In genomic region chr21:35363458-35363857, GRCh38 we compare ENCODE assay signal across 37 cellular contexts.
"Had no signal": no experiment of that assay in that cellular context is flagged by ENCODE, and none has a peak within 500 bp of the region (broad histone marks: within the 10 kb centered on the region; RNA-seq: fewer than 3 reads in every experiment).

No MANE protein-coding gene starts in this region.

- H3K27ac Mint-ChIP-seq: activated B cell treated with CpG ODN at 0.5 μM for 24 hours; activated CD4-positive, alpha-beta memory T cell treated with anti-CD3 and anti-CD28 coated beads for 36 hours; activated CD4-positive, alpha-beta T cell treated with anti-CD3 and anti-CD28 coated beads for 36 hours; activated CD8-positive, alpha-beta T cell treated with anti-CD3 and anti-CD28 coated beads for 36 hours; activated naive CD4-positive, alpha-beta T cell treated with anti-CD3 and anti-CD28 coated beads for 36 hours; activated naive CD4-positive, alpha-beta T cell treated with anti-CD3 and anti-CD28 coated beads, Interleukin-2, amount 50 U/mL, for 72 hours; activated naive CD8-positive, alpha-beta T cell treated with anti-CD3 and anti-CD28 coated beads for 36 hours; activated T-cell treated with anti-CD3 and anti-CD28 coated beads, Interleukin-2, amount 50 U/mL, for 72 hours; activated T-helper 1 cell treated with anti-CD3 and anti-CD28 coated beads, Interleukin-12 subunit alpha, Interleukin-12 subunit beta, Interleukin-2, Interleukin-4 antibody, amounts not matched to agents 30 ng/mL and 10 ng/mL and 1 ng/mL, durations not matched to agents 14 hours and 24 hours and 36 hours; activated T-helper 17 cell treated with anti-CD3 and anti-CD28 coated beads, Interleukin-2, amount 50 U/mL, for 72 hours; T-helper 1 cell treated with Interleukin-12 subunit alpha and Interleukin-12 subunit beta and Interleukin-4 antibody, amounts not matched to agents 30 μg/mL and 1 μg/mL, for 36 hours; T-helper 2 cell treated with Interferon-gamma antibody and Interleukin-4, amounts not matched to agents 5 μg/mL and 100 μg/mL, for 36 hours had no signal

- H3K9me3 Mint-ChIP-seq: activated B cell treated with CpG ODN at 0.5 μM for 24 hours; activated CD8-positive, alpha-beta T cell treated with anti-CD3 and anti-CD28 coated beads for 36 hours; activated naive CD8-positive, alpha-beta T cell treated with anti-CD3 and anti-CD28 coated beads for 36 hours; activated T-cell treated with anti-CD3 and anti-CD28 coated beads, Interleukin-2, amount 50 U/mL, for 4 hours; activated T-helper 17 cell treated with anti-CD3 and anti-CD28 coated beads, Interleukin-2, amount 50 U/mL, for 72 hours had no signal

- H3K4me1 Mint-ChIP-seq: activated B cell treated with CpG ODN at 0.5 μM for 24 hours; activated naive CD8-positive, alpha-beta T cell treated with anti-CD3 and anti-CD28 coated beads for 36 hours had no signal

- FAIRE-seq: astrocyte, TTC549 had no signal

- H3K27me3 ChIP-seq: adrenal gland, body of pancreas, brain microvascular endothelial cell, breast epithelium had no signal

- H3K27ac ChIP-seq: adrenal gland, body of pancreas, brain microvascular endothelial cell, breast epithelium, VCaP had no signal

- H3K4me1 ChIP-seq: adrenal gland, body of pancreas, breast epithelium had no signal

- ATAC-seq: activated CD4-positive, alpha-beta T cell treated with anti-CD3 and anti-CD28 coated beads for 36 hours; activated CD8-positive, alpha-beta T cell treated with anti-CD3 and anti-CD28 coated beads for 36 hours; activated naive CD4-positive, alpha-beta T cell treated with anti-CD3 and anti-CD28 coated beads, Interleukin-2, amount 50 U/mL, for 72 hours; activated T-cell treated with anti-CD3 and anti-CD28 coated beads, Interleukin-2, amount 50 U/mL, for 4 hours; activated T-cell treated with anti-CD3 and anti-CD28 coated beads, Interleukin-2, amount 50 U/mL, for 72 hours; activated T-helper 17 cell treated with anti-CD3 and anti-CD28 coated beads, Interleukin-2, amount 50 U/mL, for 72 hours; body of pancreas had no signal

- H3K4me3 ChIP-seq: adrenal gland, body of pancreas, breast epithelium had no signal

- DNase-seq: activated B cell treated with CpG ODN at 0.5 μM for 24 hours; activated CD4-positive, alpha-beta memory T cell treated with anti-CD3 and anti-CD28 coated beads for 36 hours; activated CD4-positive, alpha-beta T cell treated with anti-CD3 and anti-CD28 coated beads for 36 hours; activated CD4-positive, alpha-beta T cell treated with anti-CD3 and anti-CD28 coated beads for 48 hours; activated CD4-positive, alpha-beta T cell treated with anti-CD3 and anti-CD28 coated beads, Interleukin-2, amount 50 U/mL, for 1 hour; activated CD4-positive, alpha-beta T cell treated with anti-CD3 and anti-CD28 coated beads, Interleukin-2, amount 50 U/mL, for 4 hours; activated CD4-positive, CD25-positive, alpha-beta regulatory T cell treated with anti-CD3 and anti-CD28 coated beads, Interleukin-2, amount 50 U/mL, for 72 hours; activated CD8-positive, alpha-beta memory T cell treated with anti-CD3 and anti-CD28 coated beads, Interleukin-2, amount 50 U/mL, for 4 hours; activated CD8-positive, alpha-beta T cell treated with anti-CD3 and anti-CD28 coated beads for 36 hours; activated effector memory CD4-positive, alpha-beta T cell treated with anti-CD3 and anti-CD28 coated beads, Interleukin-2, amount 50 U/mL, for 16 hours; activated gamma-delta T cell treated with Interleukin-2 at 50 U/mL for 16 hours; activated naive CD4-positive, alpha-beta T cell; activated naive CD4-positive, alpha-beta T cell treated with anti-CD3 and anti-CD28 coated beads for 36 hours; activated naive CD4-positive, alpha-beta T cell treated with anti-CD3 and anti-CD28 coated beads, Interleukin-2, amount 50 U/mL, for 16 hours; activated naive CD8-positive, alpha-beta T cell treated with anti-CD3 and anti-CD28 coated beads for 36 hours; activated T-cell treated with anti-CD3 and anti-CD28 coated beads for 4 hours; activated T-cell treated with anti-CD3 and anti-CD28 coated beads, Interleukin-2, amount 50 U/mL, for 1 hour; activated T-cell treated with anti-CD3 and anti-CD28 coated beads, Interleukin-2, amount 50 U/mL, for 4 hours; activated T-cell treated with anti-CD3 and anti-CD28 coated beads, Interleukin-2, amount 50 U/mL, for 72 hours; adrenal gland; amniotic stem cell; aorta; body of pancreas; brain microvascular endothelial cell; central memory CD4-positive, alpha-beta T cell; T-helper 1 cell; T-helper 2 cell; T-helper 9 cell had no signal

- H3K9me3 ChIP-seq: adrenal gland, body of pancreas, breast epithelium had no signal

- H3K36me3 Mint-ChIP-seq: activated naive CD4-positive, alpha-beta T cell treated with anti-CD3 and anti-CD28 coated beads, Interleukin-2, amount 50 U/mL, for 72 hours; activated naive CD8-positive, alpha-beta T cell treated with anti-CD3 and anti-CD28 coated beads for 36 hours had no signal

- H3K27me3 Mint-ChIP-seq: activated B cell treated with CpG ODN at 0.5 μM for 24 hours; activated CD4-positive, alpha-beta T cell treated with anti-CD3 and anti-CD28 coated beads for 36 hours; activated naive CD8-positive, alpha-beta T cell treated with anti-CD3 and anti-CD28 coated beads for 36 hours; activated T-helper 17 cell treated with anti-CD3 and anti-CD28 coated beads, Interleukin-2, amount 50 U/mL, for 72 hours had no signal

- H3K36me3 ChIP-seq: adrenal gland, brain microvascular endothelial cell, breast epithelium had no signal

- H3K4me3 Mint-ChIP-seq: activated B cell treated with CpG ODN at 0.5 μM for 24 hours; activated CD4-positive, alpha-beta memory T cell treated with anti-CD3 and anti-CD28 coated beads for 36 hours; activated CD4-positive, alpha-beta T cell treated with anti-CD3 and anti-CD28 coated beads for 36 hours; activated CD8-positive, alpha-beta T cell treated with anti-CD3 and anti-CD28 coated beads for 36 hours; activated naive CD4-positive, alpha-beta T cell treated with anti-CD3 and anti-CD28 coated beads for 36 hours; activated naive CD8-positive, alpha-beta T cell treated with anti-CD3 and anti-CD28 coated beads for 36 hours; activated T-cell treated with anti-CD3 and anti-CD28 coated beads, Interleukin-2, amount 50 U/mL, for 4 hours; activated T-cell treated with anti-CD3 and anti-CD28 coated beads, Interleukin-2, amount 50 U/mL, for 72 hours; activated T-helper 1 cell treated with anti-CD3 and anti-CD28 coated beads, Interleukin-12 subunit alpha, Interleukin-12 subunit beta, Interleukin-2, Interleukin-4 antibody, amounts not matched to agents 30 ng/mL and 10 ng/mL and 1 ng/mL, durations not matched to agents 14 hours and 24 hours and 36 hours; activated T-helper 17 cell treated with anti-CD3 and anti-CD28 coated beads, Interleukin-2, amount 50 U/mL, for 72 hours; T-helper 1 cell treated with Interleukin-12 subunit alpha and Interleukin-12 subunit beta and Interleukin-4 antibody, amounts not matched to agents 30 μg/mL and 1 μg/mL, for 36 hours; T-helper 2 cell treated with Interferon-gamma antibody and Interleukin-4, amounts not matched to agents 5 μg/mL and 100 μg/mL, for 36 hours had no signal
